1 cellular context compared by ENCODE assay signal in the genomic region with DNA sequence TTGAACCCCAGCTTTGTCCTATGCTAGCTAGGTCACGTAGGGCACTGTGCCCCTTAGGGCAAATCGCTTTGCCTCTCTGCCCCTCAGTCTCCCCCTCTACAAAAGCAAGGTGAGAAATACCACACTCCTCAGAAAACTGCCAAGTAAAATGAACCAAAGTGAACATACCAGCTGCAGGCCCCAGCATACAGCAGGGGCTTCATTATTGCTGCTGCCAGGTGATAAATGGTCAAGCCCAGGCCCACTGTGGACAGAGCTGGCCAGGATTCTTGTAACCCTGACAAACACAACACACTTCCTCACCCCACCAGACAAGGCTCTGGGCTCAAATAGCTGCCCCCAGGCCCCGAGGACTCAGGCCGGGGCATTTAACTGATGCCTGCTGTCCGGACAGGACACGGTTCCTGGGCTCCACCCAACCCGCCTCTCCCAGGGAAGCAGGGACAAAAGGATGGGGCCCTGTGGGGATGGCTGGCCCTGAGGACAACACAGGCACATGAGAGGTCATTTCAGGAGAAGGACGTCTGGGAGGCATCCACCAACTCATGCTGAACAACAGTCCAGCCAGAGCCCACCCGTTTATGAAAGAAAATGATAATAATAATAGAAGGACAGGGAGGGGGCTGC.
TF ChIP-seq lines count a peak whose summit lies in the region.

No MANE protein-coding gene starts in this region.

TF ChIP-seq in neural cell, 6 proteins besides CTCF, POLR2A, EP300 and RAD21 (continued from another document):
- TF ChIP-seq, protein P1, sequence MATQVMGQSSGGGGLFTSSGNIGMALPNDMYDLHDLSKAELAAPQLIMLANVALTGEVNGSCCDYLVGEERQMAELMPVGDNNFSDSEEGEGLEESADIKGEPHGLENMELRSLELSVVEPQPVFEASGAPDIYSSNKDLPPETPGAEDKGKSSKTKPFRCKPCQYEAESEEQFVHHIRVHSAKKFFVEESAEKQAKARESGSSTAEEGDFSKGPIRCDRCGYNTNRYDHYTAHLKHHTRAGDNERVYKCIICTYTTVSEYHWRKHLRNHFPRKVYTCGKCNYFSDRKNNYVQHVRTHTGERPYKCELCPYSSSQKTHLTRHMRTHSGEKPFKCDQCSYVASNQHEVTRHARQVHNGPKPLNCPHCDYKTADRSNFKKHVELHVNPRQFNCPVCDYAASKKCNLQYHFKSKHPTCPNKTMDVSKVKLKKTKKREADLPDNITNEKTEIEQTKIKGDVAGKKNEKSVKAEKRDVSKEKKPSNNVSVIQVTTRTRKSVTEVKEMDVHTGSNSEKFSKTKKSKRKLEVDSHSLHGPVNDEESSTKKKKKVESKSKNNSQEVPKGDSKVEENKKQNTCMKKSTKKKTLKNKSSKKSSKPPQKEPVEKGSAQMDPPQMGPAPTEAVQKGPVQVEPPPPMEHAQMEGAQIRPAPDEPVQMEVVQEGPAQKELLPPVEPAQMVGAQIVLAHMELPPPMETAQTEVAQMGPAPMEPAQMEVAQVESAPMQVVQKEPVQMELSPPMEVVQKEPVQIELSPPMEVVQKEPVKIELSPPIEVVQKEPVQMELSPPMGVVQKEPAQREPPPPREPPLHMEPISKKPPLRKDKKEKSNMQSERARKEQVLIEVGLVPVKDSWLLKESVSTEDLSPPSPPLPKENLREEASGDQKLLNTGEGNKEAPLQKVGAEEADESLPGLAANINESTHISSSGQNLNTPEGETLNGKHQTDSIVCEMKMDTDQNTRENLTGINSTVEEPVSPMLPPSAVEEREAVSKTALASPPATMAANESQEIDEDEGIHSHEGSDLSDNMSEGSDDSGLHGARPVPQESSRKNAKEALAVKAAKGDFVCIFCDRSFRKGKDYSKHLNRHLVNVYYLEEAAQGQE (IDR thresholded peaks at IDR 0.05; ENCODE audit: borderline replicate concordance): no peak
